ENCODE assay signal across 9 cellular contexts in genomic region chr11:104668797-104669463, GRCh38.
DNase-seq lines count a peak whose midpoint lies in the region; ATAC-seq and TF ChIP-seq lines count a peak whose summit lies in the region.
"Had no signal": no experiment of that assay in that cellular context is flagged by ENCODE, and none has a peak within 500 bp of the region (broad histone marks: within the 10 kb centered on the region; RNA-seq: fewer than 3 reads in every experiment).

No MANE protein-coding gene starts in this region.

- H3K27ac Mint-ChIP-seq in CD4-positive, CD25-positive, alpha-beta regulatory T cell, result no peak overlapping the region

- no peak for TF ChIP-seq POLR2A in IMR-90 (IDR thresholded peaks at IDR 0.05; ENCODE audit: low read depth, low read length)

- H3K14ac ChIP-seq in IMR-90 (replicated peaks; ENCODE audit: low read depth, low read length), result peak overlapping the region; percentile 7; the same call in 1 of the 2 replicates

- intact Hi-C loops in IMR-90 (cut with micrococcal nuclease), result no loop called here

- no peaks in the 10 kb centered on the region for H3K36me3 Mint-ChIP-seq in CD4-positive, CD25-positive, alpha-beta regulatory T cell

- H3K27ac ChIP-seq in CD4-positive, CD25-positive, alpha-beta regulatory T cell (ENCODE audit: insufficient read depth, low read length, poor library complexity, severe bottlenecking), result no peak overlapping the region
- H3K27ac ChIP-seq in IMR-90 (ENCODE audit: insufficient read depth, low read length), result no peak overlapping the region

- no peak overlapping the region; the same call in 1 of the 2 replicates for H3K56ac ChIP-seq in IMR-90 (ENCODE audit: extremely low read depth, insufficient read depth, low read length)

- H3K4ac ChIP-seq in IMR-90 (ENCODE audit: low read depth, low read length), result no peak overlapping the region

- H3K9me1 ChIP-seq in IMR-90 (ENCODE audit: insufficient read depth, low read length), result no peaks in the 10 kb centered on the region

- POLR2A ChIA-PET in IMR-90 (lab: Charles Lee; ENCODE audit: unreplicated experiment), result no interaction called here

- H3K27me3 ChIP-seq in CD4-positive, CD25-positive, alpha-beta regulatory T cell (ENCODE audit: control insufficient read depth, insufficient read depth, low read length), result no peaks in the 10 kb centered on the region
- H3K27me3 ChIP-seq in IMR-90 (ENCODE audit: control insufficient read depth, insufficient read depth, low read length), result no peaks in the 10 kb centered on the region; the same call in 1 of the 2 replicates

- H4K5ac ChIP-seq in IMR-90 (ENCODE audit: low read depth, low read length), result no peak overlapping the region

- H3K4me2 ChIP-seq in IMR-90 (ENCODE audit: low read depth, low read length), result no peak overlapping the region; the same call in 1 of the 2 replicates

- no peak overlapping the region for H3K4me3 ChIP-seq in CD4-positive, CD25-positive, alpha-beta regulatory T cell (ENCODE audit: low read depth, low read length)
- no peak overlapping the region for H3K4me3 ChIP-seq in IMR-90 (ENCODE audit: insufficient read depth, low read depth, low read length)

- TF ChIP-seq RAD21 in IMR-90 (IDR thresholded peaks at IDR 0.05; ENCODE audit: low read length), result no peak

- H3K18ac ChIP-seq in IMR-90 (ENCODE audit: low read depth, low read length), result peak overlapping the region; percentile 9; the same call in 1 of the 2 replicates

- no peaks in the 10 kb centered on the region for H3K9me3 ChIP-seq in CD4-positive, CD25-positive, alpha-beta regulatory T cell (ENCODE audit: control insufficient read depth in 2 of 2, low read length in 2 of 2)
- H3K9me3 ChIP-seq in IMR-90 (ENCODE audit: control insufficient read depth, insufficient read depth, low read length), result no peaks in the 10 kb centered on the region

- WGBS in IMR-90 (ENCODE audit: extremely low coverage in 2 of 2, insufficient read length in 1 of 2), 2 experiments, result 87% methylated on average over 3 of the region's 5 CpGs; no CpG with 5 or more reads in 1 of the 2 experiments

- H3K27me3 Mint-ChIP-seq in CD4-positive, CD25-positive, alpha-beta regulatory T cell, result no peaks in the 10 kb centered on the region

- peaks cover 5 to 10% (median 7%) of the 10 kb centered on the region in 4 donors for H3K4me1 Mint-ChIP-seq in CD4-positive, CD25-positive, alpha-beta regulatory T cell

- no peaks in the 10 kb centered on the region for H4K20me1 ChIP-seq in IMR-90 (ENCODE audit: insufficient read depth, low read length)

- BruUV-seq in IMR-90 (replicated peaks; lab: Mats Ljungman, UMichigan), result no TSS peak

- no peak for TF ChIP-seq CTCF in IMR-90 (conservative IDR thresholded peaks at IDR 0.05; ENCODE audit: low read depth, low read length)

- H2AK5ac ChIP-seq in IMR-90 (ENCODE audit: low read depth, low read length), result peak overlapping the region; percentile 13; the same call in 1 of the 2 replicates

- H3K23ac ChIP-seq in IMR-90 (ENCODE audit: low read depth, low read length), result no peak overlapping the region

- CTCF ChIA-PET in IMR-90 (lab: Yijun Ruan, JAX), result interaction anchor here (0.8 kb wide), 1 partner anchor 300 kb away, joined by 3 read pairs; no protein-coding TSS in a partner anchor

- no peaks in the 10 kb centered on the region for H3K79me1 ChIP-seq in IMR-90 (ENCODE audit: low read depth in 1 of 2, low read length in 2 of 2)

- ATAC-seq in CD4-positive, CD25-positive, alpha-beta regulatory T cell (ENCODE audit: low read depth in 2 of 2), result peak; percentile 65 to 67
- peak; percentile 79 for ATAC-seq in IMR-90 (ENCODE audit: low read depth)
- ATAC-seq in GM21737 (IDR thresholded peaks at IDR 0.05; ENCODE audit: unreplicated experiment), result no peak
- ATAC-seq in HG03521 (IDR thresholded peaks at IDR 0.05; ENCODE audit: unreplicated experiment), result no peak

- H4K91ac ChIP-seq in IMR-90 (ENCODE audit: insufficient read depth, low read depth, low read length), result peak overlapping the region; percentile 55; the same call in 1 of the 2 replicates

- no peak overlapping the region for H2BK5ac ChIP-seq in IMR-90 (ENCODE audit: low read depth, low read length, poor library complexity, severe bottlenecking)

- peak overlapping the region in 1 of 2 experiments; percentile 58; a peak in 1 of 4 replicates for H4K8ac ChIP-seq in IMR-90 (ENCODE audit: low read depth in 2 of 2, low read length in 2 of 2)

- peak overlapping the region in 1 of 4 donors; percentile 0 for H3K4me3 Mint-ChIP-seq in CD4-positive, CD25-positive, alpha-beta regulatory T cell

- dilution Hi-C loops in IMR-90 (cut with HindIII; ENCODE audit: low sequenced_read_pairs, unreplicated experiment), result no loop called here

- peaks cover 0 to 4% (median 2%) of the 10 kb centered on the region in 7 donors for H3K9me3 Mint-ChIP-seq in CD4-positive, CD25-positive, alpha-beta regulatory T cell

- in situ Hi-C loops in IMR-90 (cut with MboI; ENCODE audit: low sequenced_read_pairs), result no loop called here

- H2BK15ac ChIP-seq in IMR-90 (ENCODE audit: low read depth, low read length), result peak overlapping the region; percentile 62; the same call in 1 of the 3 replicates

- H3K36me3 ChIP-seq in CD4-positive, CD25-positive, alpha-beta regulatory T cell (ENCODE audit: control insufficient read depth, insufficient read depth, low read length), result no peaks in the 10 kb centered on the region
- H3K36me3 ChIP-seq in IMR-90 (ENCODE audit: control insufficient read depth, insufficient read depth, low read length), result no peaks in the 10 kb centered on the region

- peak in 1 of 3 donors; percentile 2 for DNase-seq in CD4-positive, CD25-positive, alpha-beta regulatory T cell
- DNase-seq in IMR-90 (peak; percentile 94), amniotic epithelial cell (ENCODE audit: low read depth) (peak; percentile 97), lung microvascular endothelial cell (ENCODE audit: low read depth in 2 of 2) (peak; percentile 28 to 78), NAMALWA (ENCODE audit: low spot score) (no peak)
- no peak for DNase-seq in stimulated activated CD4-positive, alpha-beta T cell treated with anti-CD3 and anti-CD28 coated beads, Interleukin-4, amount 100 ng/mL, for 1 hour
- DNase-seq: NCI-H510A treated with DMSO at 0.1 percent for 48 hours had no signal

- no peak overlapping the region for H3K9ac ChIP-seq in IMR-90 (ENCODE audit: low read depth, low read length)

- H3K4me1 ChIP-seq in CD4-positive, CD25-positive, alpha-beta regulatory T cell (ENCODE audit: control insufficient read depth, insufficient read depth, low read length, poor library complexity, severe bottlenecking), result no peaks in the 10 kb centered on the region
- peaks cover 4% of the 10 kb centered on the region; the same call in 1 of the 2 replicates for H3K4me1 ChIP-seq in IMR-90 (ENCODE audit: control insufficient read depth, insufficient read depth, low read length)

- H2BK120ac ChIP-seq in IMR-90 (ENCODE audit: low read depth, low read length), result peak overlapping the region; percentile 47; the same call in 1 of the 2 replicates

- peak overlapping the region; percentile 53; the same call in 1 of the 2 replicates for H2BK20ac ChIP-seq in IMR-90 (ENCODE audit: low read depth, low read length)

- H2AFZ ChIP-seq in IMR-90 (replicated peaks; ENCODE audit: low read length, poor library complexity), result no peak overlapping the region

- H2AK9ac ChIP-seq in IMR-90 (replicated peaks; ENCODE audit: low read depth, low read length, poor library complexity), result no peak overlapping the region

TF ChIP-seq in IMR-90, 13 proteins besides CTCF, POLR2A, EP300 and RAD21:
- peak; percentile 80; the same call in 1 of the 2 replicates for TF ChIP-seq FOS (IDR thresholded peaks at IDR 0.05; ENCODE audit: low read depth, low read length)
- 0 out of 2 replicates have a peak, but pooled peaks have one; percentile 7 for TF ChIP-seq BHLHE40 (IDR thresholded peaks at IDR 0.05; ENCODE audit: low read depth, low read length)
- TF ChIP-seq MXI1 (IDR thresholded peaks at IDR 0.05; ENCODE audit: borderline replicate concordance, low read depth, low read length), result no peak
- TF ChIP-seq CEBPB (IDR thresholded peaks at IDR 0.05; ENCODE audit: low read depth, low read length), result peak; percentile 81

Comparison
In these comparisons a context has a peak if more than half of its experiments do, and no peak if none do; other contexts are left out.
1. ATAC-seq: peak in CD4-positive, CD25-positive, alpha-beta regulatory T cell (2 of 2) and IMR-90 (single experiment); none in GM21737 (single experiment) and HG03521 (single experiment).
2. DNase-seq: peak in IMR-90 (single experiment), amniotic epithelial cell (single experiment) and lung microvascular endothelial cell (2 of 2); none in stimulated activated CD4-positive, alpha-beta T cell treated with anti-CD3 and anti-CD28 coated beads, Interleukin-4, amount 100 ng/mL, for 1 hour (single experiment) and NAMALWA (single experiment).